Comparison of ENCODE assay signal across 8 cellular contexts in the genomic region with DNA sequence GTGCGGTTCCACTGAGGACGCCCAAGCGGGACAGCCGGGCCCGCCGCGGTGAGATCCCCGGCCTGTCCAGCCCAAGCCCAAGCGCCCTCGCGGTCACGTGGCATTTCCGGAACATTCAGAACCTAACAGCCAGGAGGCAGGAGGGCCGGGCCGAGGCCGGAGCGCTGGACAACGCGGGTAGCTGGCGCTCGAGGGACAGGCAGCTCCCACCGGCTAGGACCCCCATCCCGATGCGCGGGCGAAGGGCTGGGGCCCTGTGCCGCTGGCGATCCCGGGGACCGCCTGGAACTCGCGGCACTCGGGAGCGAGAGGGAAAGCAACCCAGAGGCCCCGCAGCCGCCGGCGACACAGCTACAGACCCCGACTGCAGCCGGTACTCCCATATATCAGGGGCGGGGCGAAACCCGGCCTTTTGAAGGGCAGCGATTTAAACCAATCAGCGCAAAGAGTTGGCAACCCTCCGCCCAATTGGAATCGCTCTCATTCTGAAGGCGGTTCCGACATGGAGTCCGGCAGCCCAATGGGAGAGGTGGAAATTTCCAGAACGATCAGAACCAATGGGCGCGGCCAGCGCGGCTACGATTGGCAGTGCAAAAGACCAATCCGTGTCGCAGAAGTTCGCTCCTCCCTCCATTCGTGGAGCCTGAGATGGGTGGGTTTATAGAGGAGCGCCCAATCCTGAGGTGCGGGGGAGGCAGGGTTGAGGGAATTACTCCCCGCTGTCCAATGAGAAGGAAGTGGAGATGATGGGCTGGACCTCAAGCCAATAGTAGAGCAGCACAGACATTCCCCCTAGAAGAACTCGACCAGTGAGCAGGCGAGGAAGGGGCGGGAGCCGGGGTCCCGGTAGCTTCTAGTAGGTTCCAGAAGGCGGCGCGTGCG. TPM values are rescaled to one million over a fixed set of nuclear protein-coding genes. Genes with fewer than 3 reads are reported as not detected.
DNase-seq lines count a peak whose midpoint lies in the region; ATAC-seq and TF ChIP-seq lines count a peak whose summit lies in the region.

A gene (plus strand): TSS at position 849 of the 882 bp plus-strand sequence. CDS start 91 bp downstream, outside the sequence.

- CTCF ChIA-PET in IMR-90 (lab: Yijun Ruan, JAX) = no interaction called here

- peak within 1 kb of the TSS; percentile 13; the same call in 1 of the 2 replicates for H3K18ac ChIP-seq in IMR-90 (ENCODE audit: low read depth, low read length)

- intact Hi-C loops in IMR-90 (cut with micrococcal nuclease) (loop anchor here (2.0 kb wide), 1 partner anchor 55 kb away; a partner anchor contains a TSS), mucosa of descending colon (cut with DNase I, micrococcal nuclease) (loop anchor here in 1 of 2 donors (10.0 kb wide), 1 partner anchor 59 kb away; a partner anchor contains a TSS)

- H4K8ac ChIP-seq in IMR-90 (ENCODE audit: low read depth in 2 of 2, low read length in 2 of 2) = peak within 1 kb of the TSS; percentile 81 to 92

- H3K14ac ChIP-seq in IMR-90 (replicated peaks; ENCODE audit: low read depth, low read length) = peak within 1 kb of the TSS; percentile 94

- H2AK5ac ChIP-seq in IMR-90 (ENCODE audit: low read depth, low read length) = peak within 1 kb of the TSS; percentile 93

- POLR2A ChIA-PET in IMR-90 (lab: Charles Lee; ENCODE audit: unreplicated experiment) = interaction anchor here (0.6 kb wide), 2 partner anchors 16 to 55 kb away, joined by 3 to 7 read pairs; a partner anchor contains a TSS

- peaks cover 7 to 53% of the 10 kb centered on the region in 2 experiments; a peak in 3 of 4 replicates for H3K79me1 ChIP-seq in IMR-90 (ENCODE audit: low read depth in 1 of 2, low read length in 2 of 2)

- BruUV-seq in IMR-90 (replicated peaks; lab: Mats Ljungman, UMichigan) = TSS peak; percentile 71

- peak within 1 kb of the TSS; percentile 91 for H3K27ac ChIP-seq in IMR-90 (ENCODE audit: insufficient read depth, low read length)

- peak within 1 kb of the TSS; percentile 85 for H4K5ac ChIP-seq in IMR-90 (ENCODE audit: low read depth, low read length)

- H3K4me1 ChIP-seq in IMR-90 (ENCODE audit: control insufficient read depth, insufficient read depth, low read length) = peaks cover 6% of the 10 kb centered on the region; the same call in 1 of the 2 replicates
- peaks cover 32% of the 10 kb centered on the region for H3K4me1 ChIP-seq in mucosa of descending colon (ENCODE audit: low read depth)

- H3K36me3 ChIP-seq in IMR-90 (ENCODE audit: control insufficient read depth, insufficient read depth, low read length) = peaks cover 4% of the 10 kb centered on the region; the same call in 1 of the 2 replicates
- H3K36me3 ChIP-seq in mucosa of descending colon (ENCODE audit: low read depth) = peaks cover 4% of the 10 kb centered on the region

- peak; percentile 85 for ATAC-seq in GM21528 (IDR thresholded peaks at IDR 0.05; ENCODE audit: low FRiP score, unreplicated experiment)
- peak; percentile 81 for ATAC-seq in IMR-90 (ENCODE audit: low read depth)
- ATAC-seq in mucosa of descending colon = peak; percentile 86

- dilution Hi-C loops in IMR-90 (cut with HindIII; ENCODE audit: low sequenced_read_pairs, unreplicated experiment) = no loop called here

- TF ChIP-seq RAD21 in IMR-90 (IDR thresholded peaks at IDR 0.05; ENCODE audit: low read length) = peak; percentile 23; the same call in 1 of the 2 replicates

- H2AFZ ChIP-seq in IMR-90 (replicated peaks; ENCODE audit: low read length, poor library complexity) = peak within 1 kb of the TSS; percentile 93

- no peaks in the 10 kb centered on the region for H3K27me3 ChIP-seq in IMR-90 (ENCODE audit: control insufficient read depth, insufficient read depth, low read length)

- H3K9me3 ChIP-seq in IMR-90 (ENCODE audit: control insufficient read depth, insufficient read depth, low read length) = no peaks in the 10 kb centered on the region
- H3K9me3 ChIP-seq in mucosa of descending colon = no peaks in the 10 kb centered on the region

- DNase-seq in DMS153 (lab: John Stamatoyannopoulos, UW) (peak; percentile 100), IMR-90 (peak; percentile 100), OCI-M1 (lab: John Stamatoyannopoulos, UW) (peak; percentile 100), activated T-cell treated with anti-CD3 and anti-CD28 coated beads for 24 hours (ENCODE audit: low read depth) (peak; percentile 98), epithelial cell of esophagus (ENCODE audit: low read depth) (peak; percentile 100), mucosa of descending colon (peak; percentile 97 to 99 (median 98))
- peak; percentile 99 for DNase-seq in stimulated activated CD8-positive, alpha-beta memory T cell treated with anti-CD3 and anti-CD28 coated beads, Interleukin-4, amount 100 ng/mL, for 24 hours (ENCODE audit: low read depth)

- peak; percentile 96 for TF ChIP-seq POLR2A in IMR-90 (IDR thresholded peaks at IDR 0.05; ENCODE audit: low read depth, low read length)

- H4K20me1 ChIP-seq in IMR-90 (ENCODE audit: insufficient read depth, low read length) = peaks cover 28% of the 10 kb centered on the region

- in situ Hi-C loops in IMR-90 (cut with MboI; ENCODE audit: low sequenced_read_pairs) = no loop called here

- peak within 1 kb of the TSS; percentile 96 for H3K4me2 ChIP-seq in IMR-90 (ENCODE audit: low read depth, low read length)

- TF ChIP-seq CTCF in IMR-90 (conservative IDR thresholded peaks at IDR 0.05; ENCODE audit: low read depth, low read length) (peak; percentile 59), epithelial cell of esophagus (IDR thresholded peaks at IDR 0.05; ENCODE audit: insufficient read depth, low read depth, low read length, missing control alignments) (peak; percentile 55), mucosa of descending colon (IDR thresholded peaks at IDR 0.05) (peak; percentile 23)

- peak within 1 kb of the TSS; percentile 68 for H3K56ac ChIP-seq in IMR-90 (ENCODE audit: extremely low read depth, insufficient read depth, low read length)

- H3K9me1 ChIP-seq in IMR-90 (ENCODE audit: insufficient read depth, low read length) = peaks cover 15% of the 10 kb centered on the region; the same call in 1 of the 2 replicates

- peak within 1 kb of the TSS; percentile 33; the same call in 1 of the 3 replicates for H2BK15ac ChIP-seq in IMR-90 (ENCODE audit: low read depth, low read length)

- peak within 1 kb of the TSS; percentile 98 for H2AK9ac ChIP-seq in IMR-90 (replicated peaks; ENCODE audit: low read depth, low read length, poor library complexity)

- H2BK20ac ChIP-seq in IMR-90 (ENCODE audit: low read depth, low read length) = no peak within 1 kb of the TSS

- H2BK5ac ChIP-seq in IMR-90 (ENCODE audit: low read depth, low read length, poor library complexity, severe bottlenecking) = peak within 1 kb of the TSS; percentile 75

- H4K91ac ChIP-seq in IMR-90 (ENCODE audit: insufficient read depth, low read depth, low read length) = peak within 1 kb of the TSS; percentile 93

- H3K4ac ChIP-seq in IMR-90 (ENCODE audit: low read depth, low read length) = peak within 1 kb of the TSS; percentile 95

- WGBS in IMR-90 (ENCODE audit: extremely low coverage in 2 of 2, insufficient read length in 1 of 2), 2 experiments = 0% methylated on average over 38 of the region's 72 CpGs; no CpG with 5 or more reads in 1 of the 2 experiments

- peak within 1 kb of the TSS; percentile 54 for H3K4me3 ChIP-seq in IMR-90 (ENCODE audit: insufficient read depth, low read depth, low read length)
- peak within 1 kb of the TSS; percentile 65 for H3K4me3 ChIP-seq in epithelial cell of esophagus (ENCODE audit: low read length)
- peak within 1 kb of the TSS; percentile 91 for H3K4me3 ChIP-seq in mucosa of descending colon

- peak within 1 kb of the TSS; percentile 85 for H3K23ac ChIP-seq in IMR-90 (ENCODE audit: low read depth, low read length)

- peak within 1 kb of the TSS; percentile 81 for H3K9ac ChIP-seq in IMR-90 (ENCODE audit: low read depth, low read length)

- peak within 1 kb of the TSS; percentile 33; the same call in 1 of the 2 replicates for H2BK120ac ChIP-seq in IMR-90 (ENCODE audit: low read depth, low read length)

TF ChIP-seq in IMR-90, 13 proteins besides CTCF, POLR2A, EP300 and RAD21:
- TF ChIP-seq CEBPB (IDR thresholded peaks at IDR 0.05; ENCODE audit: low read depth, low read length) = no peak
- peak; percentile 56; the same call in 1 of the 2 replicates for TF ChIP-seq BHLHE40 (IDR thresholded peaks at IDR 0.05; ENCODE audit: low read depth, low read length)
- TF ChIP-seq MXI1 (IDR thresholded peaks at IDR 0.05; ENCODE audit: borderline replicate concordance, low read depth, low read length) = peak; percentile 81; the same call in 1 of the 2 replicates
- TF ChIP-seq RFX5 (IDR thresholded peaks at IDR 0.05; ENCODE audit: low read depth, low read length) = no peak
- TF ChIP-seq, protein P1, sequence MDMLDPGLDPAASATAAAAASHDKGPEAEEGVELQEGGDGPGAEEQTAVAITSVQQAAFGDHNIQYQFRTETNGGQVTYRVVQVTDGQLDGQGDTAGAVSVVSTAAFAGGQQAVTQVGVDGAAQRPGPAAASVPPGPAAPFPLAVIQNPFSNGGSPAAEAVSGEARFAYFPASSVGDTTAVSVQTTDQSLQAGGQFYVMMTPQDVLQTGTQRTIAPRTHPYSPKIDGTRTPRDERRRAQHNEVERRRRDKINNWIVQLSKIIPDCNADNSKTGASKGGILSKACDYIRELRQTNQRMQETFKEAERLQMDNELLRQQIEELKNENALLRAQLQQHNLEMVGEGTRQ (IDR thresholded peaks at IDR 0.05; ENCODE audit: low read depth, low read length) = peak; percentile 91
- peak; percentile 91 for TF ChIP-seq FOS (IDR thresholded peaks at IDR 0.05; ENCODE audit: low read depth, low read length)
- 0 out of 2 replicates have a peak, but pooled peaks have one; percentile 7 for TF ChIP-seq NFE2L2 (IDR thresholded peaks at IDR 0.05; ENCODE audit: low read depth, low read length)
- TF ChIP-seq RCOR1 (IDR thresholded peaks at IDR 0.05; ENCODE audit: insufficient replicate concordance, low read length) = no peak
- TF ChIP-seq SMC3 (IDR thresholded peaks at IDR 0.05; ENCODE audit: low read depth, low read length) = no peak
- peak; percentile 75; the same call in 1 of the 2 replicates for TF ChIP-seq MAZ (IDR thresholded peaks at IDR 0.05; ENCODE audit: borderline replicate concordance, low read depth, low read length)
- no peak for TF ChIP-seq CHD1 (IDR thresholded peaks at IDR 0.05; ENCODE audit: low read depth, low read length)

RNA-seq across cellular contexts. Expression of the gene that starts here (rescaled TPM):
- total RNA-seq in IMR-90 (2012; rRNA removed) = 363 and 489 TPM in 2 replicates
- 189 and 201 TPM in 2 replicates for polyA plus RNA-seq in IMR-90 (2012; rRNA removed)
- polyA plus RNA-seq in IMR-90 (2012; cell fraction: cytosol; rRNA removed) = 99.3 and 323 TPM in 2 replicates
- polyA plus RNA-seq in IMR-90 (2012; cell fraction: nucleus; rRNA removed; ENCODE audit: low replicate concordance) = 76.3 and 102 TPM in 2 replicates
- total RNA-seq in mucosa of descending colon = 100 to 1,000 TPM in 1 of 3 donors, 10 to 100 TPM in 2; 49.4 to 118 (median 80.3) TPM

Comparison
In these comparisons a context has a peak if more than half of its experiments do, and no peak if none do; other contexts are left out.
1. Peak in every context shown above with its lines: DNase-seq, ATAC-seq, H3K4me3 ChIP-seq and H3K27ac ChIP-seq.